Comparison of ENCODE assay signal across 16 cellular contexts in genomic region chr3:113254171-113254947, GRCh38. TPM values are rescaled to one million over a fixed set of nuclear protein-coding genes. Genes with fewer than 3 reads are reported as not detected.
DNase-seq lines count a peak whose midpoint lies in the region; ATAC-seq and TF ChIP-seq lines count a peak whose summit lies in the region.
"Had no signal": no experiment of that assay in that cellular context is flagged by ENCODE, and none has a peak within 500 bp of the region (broad histone marks: within the 10 kb centered on the region; RNA-seq: fewer than 3 reads in every experiment).

No MANE protein-coding gene starts in this region.

- no peaks in the 10 kb centered on the region for H3K4me1 ChIP-seq in naive thymus-derived CD4-positive, alpha-beta T cell (ENCODE audit: control insufficient read depth in 2 of 2, insufficient read depth in 2 of 2, low read length in 2 of 2)

- CTCF ChIA-PET in naive thymus-derived CD4-positive, alpha-beta T cell (lab: Charles Lee): no interaction called here

- intact Hi-C loops in naive thymus-derived CD4-positive, alpha-beta T cell (cut with micrococcal nuclease): no loop called here

- H3K27me3 Mint-ChIP-seq in naive thymus-derived CD4-positive, alpha-beta T cell: peaks cover 0 to 3% (median 0%) of the 10 kb centered on the region in 5 donors
- no peaks in the 10 kb centered on the region for H3K27me3 Mint-ChIP-seq in type B pancreatic cell
- peaks cover 3% of the 10 kb centered on the region for H3K27me3 Mint-ChIP-seq in progenitor cell of endocrine pancreas

- no peak overlapping the region for H3K4me3 ChIP-seq in naive thymus-derived CD4-positive, alpha-beta T cell (ENCODE audit: low read length)
- H3K4me3 ChIP-seq: smooth muscle cell had no signal

- POLR2A ChIA-PET in naive thymus-derived CD4-positive, alpha-beta T cell (lab: Charles Lee): no interaction called here

- H3K36me3 ChIP-seq in naive thymus-derived CD4-positive, alpha-beta T cell (ENCODE audit: control insufficient read depth in 2 of 3, insufficient read depth in 3 of 3, low read length in 3 of 3): no peaks in the 10 kb centered on the region

- no peaks in the 10 kb centered on the region for H3K36me3 Mint-ChIP-seq in naive thymus-derived CD4-positive, alpha-beta T cell
- H3K36me3 Mint-ChIP-seq in type B pancreatic cell (peaks cover 64% of the 10 kb centered on the region), progenitor cell of endocrine pancreas (ENCODE audit: insufficient read depth) (no peaks in the 10 kb centered on the region)

- DNase-seq in SIG-M5 treated with dmso at 0.1 percent for 504 hours (lab: John Stamatoyannopoulos, UW; ENCODE audit: unreplicated experiment): peak; percentile 57
- DNase-seq in SIG-M5 (lab: John Stamatoyannopoulos, UW): no peak
- peak; percentile 50 for DNase-seq in globus pallidus (ENCODE audit: low spot score)
- DNase-seq in naive thymus-derived CD4-positive, alpha-beta T cell: no peak
- DNase-seq in type B pancreatic cell (ENCODE audit: extremely low spot score, unreplicated experiment): no peak
- DNase-seq in progenitor cell of endocrine pancreas (ENCODE audit: low spot score, unreplicated experiment): no peak
- DNase-seq: activated CD4-positive, alpha-beta memory T cell treated with anti-CD3 and anti-CD28 coated beads, Interleukin-2, amount 10 ng/mL, durations not matched to agents 7 days and 5 days; activated naive CD4-positive, alpha-beta T cell; central memory CD4-positive, alpha-beta T cell; COR-L47; NCI-H2171 had no signal

- H3K4me3 Mint-ChIP-seq in naive thymus-derived CD4-positive, alpha-beta T cell: no peak overlapping the region
- no peak overlapping the region for H3K4me3 Mint-ChIP-seq in type B pancreatic cell
- no peak overlapping the region for H3K4me3 Mint-ChIP-seq in progenitor cell of endocrine pancreas (ENCODE audit: low read depth)
- H3K4me3 Mint-ChIP-seq: activated CD4-positive, alpha-beta memory T cell treated with anti-CD3 and anti-CD28 coated beads, Interleukin-2, amount 10 ng/mL, durations not matched to agents 7 days and 5 days had no signal

- H3K9me3 Mint-ChIP-seq in naive thymus-derived CD4-positive, alpha-beta T cell: no peaks in the 10 kb centered on the region
- H3K9me3 Mint-ChIP-seq in type B pancreatic cell: no peaks in the 10 kb centered on the region
- no peaks in the 10 kb centered on the region for H3K9me3 Mint-ChIP-seq in progenitor cell of endocrine pancreas (ENCODE audit: low read depth)
- H3K9me3 Mint-ChIP-seq: activated CD4-positive, alpha-beta memory T cell treated with anti-CD3 and anti-CD28 coated beads, Interleukin-2, amount 10 ng/mL, durations not matched to agents 7 days and 5 days had no signal

- TF ChIP-seq CTCF in type B pancreatic cell (conservative IDR thresholded peaks at IDR 0.05) (no peak), progenitor cell of endocrine pancreas (IDR thresholded peaks at IDR 0.05; ENCODE audit: unreplicated experiment) (no peak)

- H3K4me1 Mint-ChIP-seq in naive thymus-derived CD4-positive, alpha-beta T cell: peaks cover 0 to 4% (median 0%) of the 10 kb centered on the region in 7 donors
- H3K4me1 Mint-ChIP-seq in type B pancreatic cell (ENCODE audit: unreplicated experiment) (peaks cover 40% of the 10 kb centered on the region), progenitor cell of endocrine pancreas (ENCODE audit: low read depth) (no peaks in the 10 kb centered on the region)

- H3K9me3 ChIP-seq in naive thymus-derived CD4-positive, alpha-beta T cell (ENCODE audit: control insufficient read depth in 2 of 3, low read length in 3 of 3): no peaks in the 10 kb centered on the region

- H3K27ac Mint-ChIP-seq in naive thymus-derived CD4-positive, alpha-beta T cell: no peak overlapping the region
- H3K27ac Mint-ChIP-seq in type B pancreatic cell (peak overlapping the region; percentile 3), progenitor cell of endocrine pancreas (no peak overlapping the region)
- H3K27ac Mint-ChIP-seq: activated CD4-positive, alpha-beta memory T cell treated with anti-CD3 and anti-CD28 coated beads, Interleukin-2, amount 10 ng/mL, durations not matched to agents 7 days and 5 days had no signal

- peak; percentile 10 for ATAC-seq in naive thymus-derived CD4-positive, alpha-beta T cell
- no peak for ATAC-seq in GM19023 (IDR thresholded peaks at IDR 0.05; ENCODE audit: unreplicated experiment)
- no peak for ATAC-seq in HG03039 (IDR thresholded peaks at IDR 0.05; ENCODE audit: unreplicated experiment)

- H3K27me3 ChIP-seq in naive thymus-derived CD4-positive, alpha-beta T cell (ENCODE audit: control insufficient read depth in 2 of 2, insufficient read depth in 2 of 2, low read length in 2 of 2): no peaks in the 10 kb centered on the region

- no peak overlapping the region for H3K27ac ChIP-seq in naive thymus-derived CD4-positive, alpha-beta T cell (ENCODE audit: low read depth, low read length)
- H3K27ac ChIP-seq: 22Rv1, KMS-11 had no signal

RNA-seq across cellular contexts. Expression of gene BOC, which starts 43.0 kb away (rescaled TPM):
- under 1 TPM in 1 of 5 experiments, not detected in 4; 0.98 TPM for total RNA-seq in naive thymus-derived CD4-positive, alpha-beta T cell
- not detected for polyA plus RNA-seq in naive thymus-derived CD4-positive, alpha-beta T cell
- total RNA-seq in type B pancreatic cell (ENCODE audit: low replicate concordance) (36.7 and 219 TPM in 2 replicates), progenitor cell of endocrine pancreas (10.8 and 14.2 TPM in 2 replicates)
- total RNA-seq: activated CD4-positive, alpha-beta memory T cell treated with anti-CD3 and anti-CD28 coated beads, Interleukin-2, amount 10 ng/mL, durations not matched to agents 7 days and 5 days had no signal

Comparison
In these comparisons a context has a peak if more than half of its experiments do, and no peak if none do; other contexts are left out.
1. DNase-seq: peak in SIG-M5 treated with dmso at 0.1 percent for 504 hours (single experiment) and globus pallidus (single experiment); none in SIG-M5 (single experiment), naive thymus-derived CD4-positive, alpha-beta T cell (0 of 9), type B pancreatic cell (single experiment) and progenitor cell of endocrine pancreas (single experiment).